In the genomic region with DNA sequence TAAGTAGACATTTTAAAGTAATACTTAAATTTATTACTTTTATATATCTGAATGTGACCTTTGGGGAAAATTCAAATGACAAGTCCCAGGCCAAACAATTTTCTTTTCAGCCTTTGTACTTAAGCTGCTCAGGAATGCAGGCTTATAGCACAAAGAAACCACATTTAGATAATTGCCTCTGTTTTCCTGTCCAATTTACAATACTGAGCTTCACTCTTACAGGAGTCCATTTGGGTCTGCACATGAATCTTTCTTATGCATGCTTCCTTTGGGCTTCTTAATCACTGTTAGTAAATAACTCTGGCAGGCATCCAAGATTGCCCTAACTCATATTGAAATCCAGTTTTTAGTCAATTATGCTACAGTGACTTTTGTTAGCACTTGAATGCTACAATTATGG, we compare ENCODE assay signal across 18 cellular contexts.
"Had no signal": no experiment of that assay in that cellular context is flagged by ENCODE, and none has a peak within 500 bp of the region (broad histone marks: within the 10 kb centered on the region; RNA-seq: fewer than 3 reads in every experiment).

No MANE protein-coding gene starts in this region.

- DNase-seq: activated CD4-positive, alpha-beta T cell treated with anti-CD3 and anti-CD28 coated beads, Interleukin-2, amount 10 ng/mL, durations not matched to agents 24 days and 14 days; activated CD4-positive, CD25-positive, alpha-beta regulatory T cell; activated CD8-positive, alpha-beta T cell treated with anti-CD3 and anti-CD28 coated beads, Interleukin-2, amount 10 ng/mL, durations not matched to agents 7 days and 5 days; activated naive CD4-positive, alpha-beta T cell treated with anti-CD3 and anti-CD28 coated beads for 36 hours; activated T-cell treated with anti-CD3 and anti-CD28 coated beads, Interleukin-2, amount 50 U/mL, for 24 hours; effector CD8-positive, alpha-beta T cell; esophagus squamous epithelium; hypothalamus; occipital lobe; posterior cingulate gyrus; stimulated activated naive CD8-positive, alpha-beta T cell treated with anti-CD3 and anti-CD28 coated beads, Interleukin-15, Interleukin-2, amounts not matched to agents 100 U/mL and 50 U/mL, for 24 hours; substantia nigra; T1000; tibial artery had no signal

- H3K27ac Mint-ChIP-seq: activated CD4-positive, alpha-beta T cell treated with anti-CD3 and anti-CD28 coated beads, Interleukin-2, amount 10 ng/mL, durations not matched to agents 24 days and 14 days; activated CD8-positive, alpha-beta T cell treated with anti-CD3 and anti-CD28 coated beads, Interleukin-2, amount 10 ng/mL, durations not matched to agents 7 days and 5 days; activated naive CD4-positive, alpha-beta T cell treated with anti-CD3 and anti-CD28 coated beads for 36 hours; activated T-cell treated with anti-CD3 and anti-CD28 coated beads, Interleukin-2, amount 50 U/mL, for 24 hours; dendritic cell treated with granulocyte-macrophage colony-stimulating factor and Interleukin-4, amounts not matched to agents 40 ng/mL and 50 ng/mL, for 4 days; natural killer cell treated with Interleukin-12 subunit alpha and Interleukin-12 subunit beta and Interleukin-15 and Interleukin-18, amount 100 ng/mL, for 72 hours had no signal

- H3K4me3 ChIP-seq: ascending aorta, esophagus squamous epithelium, lung, tibial artery had no signal

- H3K27me3 Mint-ChIP-seq: activated T-cell treated with anti-CD3 and anti-CD28 coated beads, Interleukin-2, amount 50 U/mL, for 24 hours; dendritic cell treated with granulocyte-macrophage colony-stimulating factor and Interleukin-4, amounts not matched to agents 40 ng/mL and 50 ng/mL, for 4 days had no signal

- H3K4me1 ChIP-seq: ascending aorta, esophagus squamous epithelium, tibial artery had no signal

- H3K4me1 Mint-ChIP-seq: activated CD4-positive, alpha-beta T cell treated with anti-CD3 and anti-CD28 coated beads, Interleukin-2, amount 10 ng/mL, durations not matched to agents 24 days and 14 days had no signal

- H3K36me3 Mint-ChIP-seq: natural killer cell treated with Interleukin-12 subunit alpha and Interleukin-12 subunit beta and Interleukin-15 and Interleukin-18, amount 100 ng/mL, for 72 hours had no signal

- ATAC-seq: activated CD8-positive, alpha-beta T cell treated with anti-CD3 and anti-CD28 coated beads, Interleukin-2, amount 10 ng/mL, durations not matched to agents 7 days and 5 days; natural killer cell treated with Interleukin-12 subunit alpha and Interleukin-12 subunit beta and Interleukin-15 and Interleukin-18, amount 100 ng/mL, for 72 hours; stimulated activated naive CD8-positive, alpha-beta T cell treated with anti-CD3 and anti-CD28 coated beads, Interleukin-15, Interleukin-2, amounts not matched to agents 100 U/mL and 50 U/mL, for 24 hours had no signal

- H3K27ac ChIP-seq: ascending aorta, esophagus squamous epithelium, tibial artery had no signal

- H3K4me3 Mint-ChIP-seq: activated CD4-positive, alpha-beta T cell treated with anti-CD3 and anti-CD28 coated beads, Interleukin-2, amount 10 ng/mL, durations not matched to agents 24 days and 14 days; activated CD8-positive, alpha-beta T cell treated with anti-CD3 and anti-CD28 coated beads, Interleukin-2, amount 10 ng/mL, durations not matched to agents 7 days and 5 days; activated naive CD4-positive, alpha-beta T cell treated with anti-CD3 and anti-CD28 coated beads for 36 hours; activated T-cell treated with anti-CD3 and anti-CD28 coated beads, Interleukin-2, amount 50 U/mL, for 24 hours; dendritic cell treated with granulocyte-macrophage colony-stimulating factor and Interleukin-4, amounts not matched to agents 40 ng/mL and 50 ng/mL, for 4 days; natural killer cell treated with Interleukin-12 subunit alpha and Interleukin-12 subunit beta and Interleukin-15 and Interleukin-18, amount 100 ng/mL, for 72 hours had no signal

- H3K9me3 ChIP-seq: ascending aorta, esophagus squamous epithelium had no signal

- H3K36me3 ChIP-seq: ascending aorta, esophagus squamous epithelium, tibial artery had no signal

- H3K9me3 Mint-ChIP-seq: activated naive CD4-positive, alpha-beta T cell treated with anti-CD3 and anti-CD28 coated beads for 36 hours; activated T-cell treated with anti-CD3 and anti-CD28 coated beads, Interleukin-2, amount 50 U/mL, for 24 hours; dendritic cell treated with granulocyte-macrophage colony-stimulating factor and Interleukin-4, amounts not matched to agents 40 ng/mL and 50 ng/mL, for 4 days; natural killer cell treated with Interleukin-12 subunit alpha and Interleukin-12 subunit beta and Interleukin-15 and Interleukin-18, amount 100 ng/mL, for 72 hours had no signal

- H3K27me3 ChIP-seq: ascending aorta, esophagus squamous epithelium, tibial artery had no signal
